Comparison of ENCODE assay signal across 18 cellular contexts in the genomic region with DNA sequence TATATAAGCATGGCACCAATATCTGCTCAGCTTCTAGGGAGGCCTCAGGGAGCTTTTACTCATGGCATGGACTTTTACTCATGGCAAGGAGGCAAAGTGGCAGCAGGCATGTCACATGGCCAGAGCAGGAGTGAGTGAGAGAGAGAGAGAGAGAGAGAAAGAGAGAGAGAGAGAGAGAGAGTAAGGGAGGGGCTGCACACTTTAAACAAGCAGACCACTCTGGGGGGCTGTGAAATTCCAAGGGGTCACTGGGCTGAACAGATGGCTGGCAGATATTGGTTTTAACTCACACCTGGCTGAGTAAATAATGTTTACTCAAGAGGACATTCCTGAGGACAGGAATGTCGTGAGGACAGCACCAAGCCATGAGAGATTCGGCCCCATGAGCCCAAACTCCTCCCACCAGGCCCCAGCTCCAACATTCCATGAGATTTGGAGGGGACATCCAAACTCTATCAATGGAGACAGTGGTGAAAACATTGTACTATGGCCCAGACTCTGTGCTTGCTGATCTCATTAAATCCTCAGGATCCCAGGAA.
"Had no signal": no experiment of that assay in that cellular context is flagged by ENCODE, and none has a peak within 500 bp of the region (broad histone marks: within the 10 kb centered on the region; RNA-seq: fewer than 3 reads in every experiment).

No MANE protein-coding gene starts in this region.

- H3K79me2 ChIP-seq: hepatocyte had no signal

- H2AFZ ChIP-seq: hepatocyte had no signal

- ATAC-seq: left lobe of liver; natural killer cell; right lobe of liver; stimulated activated naive B cell treated with anti-CD40 and anti-IgM and Interleukin-4, amounts not matched to agents 10 μg/mL and 1 μg/mL and 100 μg/mL, for 72 hours; stimulated activated naive CD8-positive, alpha-beta T cell treated with anti-CD3 and anti-CD28 coated beads, Interleukin-15, amount 100 ng/mL, for 72 hours had no signal

- H3K9me3 ChIP-seq: colonic mucosa, ovary, right lobe of liver, testis, transverse colon had no signal

- H3K4me1 ChIP-seq: colonic mucosa, right lobe of liver, testis, transverse colon had no signal

- H3K36me3 ChIP-seq: colonic mucosa, ovary, right lobe of liver, transverse colon had no signal

- H3K27ac ChIP-seq: colonic mucosa, hepatocyte, ovary, right lobe of liver, skin epidermis, testis had no signal

- FAIRE-seq: kidney had no signal

- H3K27me3 ChIP-seq: colonic mucosa, hepatocyte, ovary, right lobe of liver, testis, transverse colon had no signal

- H3K4me2 ChIP-seq: hepatocyte had no signal

- H3K4me3 ChIP-seq: colonic mucosa, hepatocyte, ovary, right lobe of liver, skin epidermis, testis, transverse colon had no signal

- DNase-seq: colonic mucosa; effector CD4-positive, alpha-beta T cell; foreskin melanocyte; head of caudate nucleus; kidney; natural killer cell; nucleus accumbens; ovary; right lobe of liver; stimulated activated CD4-positive, alpha-beta T cell treated with anti-CD3 and anti-CD28 coated beads, Interleukin-2, amount 100 ng/mL, for 24 hours; stimulated activated CD4-positive, alpha-beta T cell treated with anti-CD3 and anti-CD28 coated beads, Interleukin-4, amount 100 ng/mL, for 4 hours; stimulated activated naive B cell treated with anti-CD40 and anti-IgM and Interleukin-4, amounts not matched to agents 10 μg/mL and 1 μg/mL and 100 μg/mL, for 72 hours; stimulated activated naive CD8-positive, alpha-beta T cell treated with anti-CD3 and anti-CD28 coated beads, Interleukin-15, amount 100 ng/mL, for 72 hours; testis; transverse colon had no signal
